9 cellular contexts compared by ENCODE assay signal in genomic region chr1:163875214-163875926, GRCh38.
DNase-seq lines count a peak whose midpoint lies in the region; ATAC-seq and TF ChIP-seq lines count a peak whose summit lies in the region.
"Had no signal": no experiment of that assay in that cellular context is flagged by ENCODE, and none has a peak within 500 bp of the region (broad histone marks: within the 10 kb centered on the region; RNA-seq: fewer than 3 reads in every experiment).

No MANE protein-coding gene starts in this region.

- ATAC-seq in HG02852 (IDR thresholded peaks at IDR 0.05; ENCODE audit: unreplicated experiment), result no peak

- no peaks in the 10 kb centered on the region for H3K27me3 Mint-ChIP-seq in type B pancreatic cell
- H3K27me3 Mint-ChIP-seq: activated naive CD8-positive, alpha-beta T cell treated with anti-CD3 and anti-CD28 coated beads, Interleukin-2, amount 10 ng/mL, durations not matched to agents 7 days and 5 days had no signal

- in situ Hi-C loops in GM13976 (cut with MboI; ENCODE audit: low sequenced_read_pairs, unreplicated experiment), result no loop called here

- H3K9me3 Mint-ChIP-seq in type B pancreatic cell, result peaks cover 3% of the 10 kb centered on the region

- peak overlapping the region; percentile 1 for H3K4me3 Mint-ChIP-seq in type B pancreatic cell
- H3K4me3 Mint-ChIP-seq: activated naive CD8-positive, alpha-beta T cell treated with anti-CD3 and anti-CD28 coated beads, Interleukin-2, amount 10 ng/mL, durations not matched to agents 7 days and 5 days had no signal

- peaks cover 26% of the 10 kb centered on the region for H3K4me1 Mint-ChIP-seq in type B pancreatic cell (ENCODE audit: unreplicated experiment)
- H3K4me1 Mint-ChIP-seq: activated naive CD8-positive, alpha-beta T cell treated with anti-CD3 and anti-CD28 coated beads, Interleukin-2, amount 10 ng/mL, durations not matched to agents 7 days and 5 days had no signal

- H3K27ac Mint-ChIP-seq in type B pancreatic cell, result no peak overlapping the region
- H3K27ac Mint-ChIP-seq: activated naive CD8-positive, alpha-beta T cell treated with anti-CD3 and anti-CD28 coated beads, Interleukin-2, amount 10 ng/mL, durations not matched to agents 7 days and 5 days had no signal

- TF ChIP-seq CTCF in type B pancreatic cell (conservative IDR thresholded peaks at IDR 0.05) (no peak), GM13976 (IDR thresholded peaks at IDR 0.05; ENCODE audit: borderline replicate concordance, control extremely low read depth, extremely low read depth, insufficient read depth, missing control alignments) (no peak)

- DNase-seq in NCI-H2081 (lab: John Stamatoyannopoulos, UW) (peak; percentile 36 to 48), NCI-H2081 treated with DMSO at 0.1 percent for 48 hours (lab: John Stamatoyannopoulos, UW) (no peak), astrocyte of the hippocampus (ENCODE audit: low read depth, low spot score) (peak; percentile 88), iris pigment epithelial cell (ENCODE audit: low read depth) (peak; percentile 93), type B pancreatic cell (ENCODE audit: extremely low spot score, unreplicated experiment) (no peak), C1 segment of cervical spinal cord (lab: John Stamatoyannopoulos, UW) (no peak), GM13976 (ENCODE audit: low spot score) (no peak)
- DNase-seq: activated naive CD8-positive, alpha-beta T cell treated with anti-CD3 and anti-CD28 coated beads, Interleukin-2, amount 10 ng/mL, durations not matched to agents 7 days and 5 days had no signal

- H3K36me3 Mint-ChIP-seq in type B pancreatic cell, result no peaks in the 10 kb centered on the region
- H3K36me3 Mint-ChIP-seq: activated naive CD8-positive, alpha-beta T cell treated with anti-CD3 and anti-CD28 coated beads, Interleukin-2, amount 10 ng/mL, durations not matched to agents 7 days and 5 days had no signal

Comparison
In these comparisons a context has a peak if more than half of its experiments do, and no peak if none do; other contexts are left out.
1. DNase-seq: peak in NCI-H2081 (2 of 2), astrocyte of the hippocampus (single experiment) and iris pigment epithelial cell (single experiment); none in NCI-H2081 treated with DMSO at 0.1 percent for 48 hours (single experiment), type B pancreatic cell (single experiment), C1 segment of cervical spinal cord (0 of 14) and GM13976 (single experiment).